ENCODE assay signal across 1 cellular context in genomic region chr2:61461404-61461803, GRCh38.
TF ChIP-seq lines count a peak whose summit lies in the region.

No MANE protein-coding gene starts in this region.

TF ChIP-seq in GM23338, 12 proteins besides CTCF, POLR2A, EP300 and RAD21 (continued from another document):
- TF ChIP-seq ZNF462 (CRISPR knock-in tag; IDR thresholded peaks at IDR 0.05) = no peak
- TF ChIP-seq ZNF331 (CRISPR knock-in tag; IDR thresholded peaks at IDR 0.05; ENCODE audit: low read depth) = no peak
- TF ChIP-seq ZNF114 (CRISPR knock-in tag; IDR thresholded peaks at IDR 0.05) = no peak
- no peak for TF ChIP-seq CREB1 (CRISPR knock-in tag; IDR thresholded peaks at IDR 0.05; ENCODE audit: low read depth)
